In genomic region chr12:86565038-86565437, GRCh38 we compare ENCODE assay signal across 7 cellular contexts.
"Had no signal": no experiment of that assay in that cellular context is flagged by ENCODE, and none has a peak within 500 bp of the region (broad histone marks: within the 10 kb centered on the region; RNA-seq: fewer than 3 reads in every experiment).

No MANE protein-coding gene starts in this region.

- H3K27ac ChIP-seq: HL-60, KMS-11 had no signal

- FAIRE-seq: HTR-8/SVneo, K562 had no signal

- H3K9ac ChIP-seq: KMS-11 had no signal

- H3K4me2 ChIP-seq: KMS-11 had no signal

- ATAC-seq: K562 had no signal

- H3K4me3 ChIP-seq: K562 had no signal

- DNase-seq: IMR-90, KBM-7, KG1 had no signal
